Comparison of ENCODE assay signal across 8 cellular contexts in genomic region chr11:93225642-93226041, GRCh38. TPM values are rescaled to one million over a fixed set of nuclear protein-coding genes. Genes with fewer than 3 reads are reported as not detected.
DNase-seq lines count a peak whose midpoint lies in the region; ATAC-seq, FAIRE-seq and TF ChIP-seq lines count a peak whose summit lies in the region.

No MANE protein-coding gene starts in this region.

- ATAC-seq in GM19397 (IDR thresholded peaks at IDR 0.05; ENCODE audit: unreplicated experiment) = no peak
- no peak for ATAC-seq in stimulated activated effector memory CD8-positive, alpha-beta T cell treated with anti-CD3 and anti-CD28 coated beads, Interleukin-12 subunit alpha, Interleukin-12 subunit beta, amount 100 ng/mL, for 72 hours
- no peak for ATAC-seq in HG03469 (IDR thresholded peaks at IDR 0.05; ENCODE audit: unreplicated experiment)

- H3K27ac ChIP-seq in HEK293 (ENCODE audit: extremely low read depth, low read depth, low read length) (no peak overlapping the region), PC-9 (no peak overlapping the region)

- H3K4me3 Mint-ChIP-seq in stimulated activated effector memory CD8-positive, alpha-beta T cell treated with anti-CD3 and anti-CD28 coated beads, Interleukin-12 subunit alpha, Interleukin-12 subunit beta, amount 100 ng/mL, for 72 hours = no peak overlapping the region

- H3K4me2 ChIP-seq in PC-9 = no peak overlapping the region

- intact Hi-C loops in PC-9 (cut with micrococcal nuclease; ENCODE audit: unreplicated experiment) = loop anchor here (5.0 kb wide), 1 partner anchor 283 kb away; no protein-coding TSS in a partner anchor

- no peaks in the 10 kb centered on the region for H3K36me3 Mint-ChIP-seq in stimulated activated effector memory CD8-positive, alpha-beta T cell treated with anti-CD3 and anti-CD28 coated beads, Interleukin-12 subunit alpha, Interleukin-12 subunit beta, amount 100 ng/mL, for 72 hours

- H3K27me3 ChIP-seq in PC-9 (ENCODE audit: insufficient read depth, low read depth) = no peaks in the 10 kb centered on the region

- CTCF ChIA-PET in HEK293 (lab: Yijun Ruan, JAX) (interaction anchor here (0.6 to 3.7 kb wide), 11 partner anchors 10 to 1452 kb away, joined by 3 to 19 read pairs (median 3); partner anchors contain the start of gene CEP295), PC-9 (lab: Charles Lee) (no interaction called here)

- no peaks in the 10 kb centered on the region for H3K4me1 Mint-ChIP-seq in stimulated activated effector memory CD8-positive, alpha-beta T cell treated with anti-CD3 and anti-CD28 coated beads, Interleukin-12 subunit alpha, Interleukin-12 subunit beta, amount 100 ng/mL, for 72 hours

- no peak overlapping the region for H2AFZ ChIP-seq in PC-9

- H3K9me3 Mint-ChIP-seq in stimulated activated effector memory CD8-positive, alpha-beta T cell treated with anti-CD3 and anti-CD28 coated beads, Interleukin-12 subunit alpha, Interleukin-12 subunit beta, amount 100 ng/mL, for 72 hours = no peaks in the 10 kb centered on the region

- H3K27ac Mint-ChIP-seq in stimulated activated effector memory CD8-positive, alpha-beta T cell treated with anti-CD3 and anti-CD28 coated beads, Interleukin-12 subunit alpha, Interleukin-12 subunit beta, amount 100 ng/mL, for 72 hours = no peak overlapping the region

- H3K36me3 ChIP-seq in HEK293 (ENCODE audit: control insufficient read depth in 2 of 2, insufficient read depth in 1 of 2, low read length in 2 of 2) (no peaks in the 10 kb centered on the region), PC-9 (ENCODE audit: low read depth) (no peaks in the 10 kb centered on the region)

- H3K4me1 ChIP-seq in HEK293 (ENCODE audit: control insufficient read depth, insufficient read depth, low read length) (no peaks in the 10 kb centered on the region), PC-9 (replicated peaks; ENCODE audit: insufficient read depth) (no peaks in the 10 kb centered on the region)

- DNase-seq in AG10803 (ENCODE audit: low read depth) = peak; percentile 23
- no peak for DNase-seq in PC-9
- DNase-seq in glomerular visceral epithelial cell (ENCODE audit: extremely low spot score) = peak; percentile 5
- no peak for DNase-seq in stimulated activated effector memory CD8-positive, alpha-beta T cell treated with anti-CD3 and anti-CD28 coated beads, Interleukin-12 subunit alpha, Interleukin-12 subunit beta, amount 100 ng/mL, for 72 hours (ENCODE audit: low spot score in 2 of 2)
- no peak for DNase-seq in RCC 7860 (ENCODE audit: low spot score)

- H3K4me3 ChIP-seq in AG10803 (ENCODE audit: low read length) (no peak overlapping the region), HEK293 (ENCODE audit: low read depth, low read length) (no peak overlapping the region), PC-9 (no peak overlapping the region)

- H3K9me3 ChIP-seq in HEK293 (ENCODE audit: control insufficient read depth, insufficient read depth, low read depth, low read length) (no peaks in the 10 kb centered on the region), PC-9 (ENCODE audit: insufficient read depth, low read depth) (no peaks in the 10 kb centered on the region)

- no peaks in the 10 kb centered on the region for H3K79me2 ChIP-seq in PC-9 (ENCODE audit: low read depth)

- H4K20me1 ChIP-seq in PC-9 (ENCODE audit: insufficient read depth) = no peaks in the 10 kb centered on the region

- H3K9me2 ChIP-seq in PC-9 (ENCODE audit: insufficient read depth) = no peaks in the 10 kb centered on the region

- POLR2A ChIA-PET in HEK293 (lab: Yijun Ruan, JAX) (no interaction called here), PC-9 (lab: Charles Lee; ENCODE audit: unreplicated experiment) (no interaction called here)

- no TSS peak for BruUV-seq in PC-9 (replicated peaks; lab: Mats Ljungman, UMichigan)

- TF ChIP-seq CTCF in AG10803 (conservative IDR thresholded peaks at IDR 0.05; ENCODE audit: low read length) (peak; percentile 43), HEK293 (tag by site-specific recombination; IDR thresholded peaks at IDR 0.05) (no peak), PC-9 (conservative IDR thresholded peaks at IDR 0.05) (peak; percentile 71)

- no peaks in the 10 kb centered on the region for H3F3A ChIP-seq in PC-9 (ENCODE audit: insufficient read depth, low read depth)

- no peak for FAIRE-seq in RCC 7860 (lab: Jason Lieb, UNC)

TF ChIP-seq in HEK293, 187 proteins besides CTCF, POLR2A, EP300 and RAD21:
- TF ChIP-seq ZNF654 (tag by site-specific recombination; IDR thresholded peaks at IDR 0.05; ENCODE audit: low read depth) (peak; percentile 60), ZNF16 (tag by site-specific recombination; IDR thresholded peaks at IDR 0.05; ENCODE audit: low read depth) (no peak), SCRT2 (tag by site-specific recombination; IDR thresholded peaks at IDR 0.05) (no peak), ZNF280C (tag by site-specific recombination; IDR thresholded peaks at IDR 0.05) (no peak), ZFHX2 (tag by site-specific recombination; conservative IDR thresholded peaks at IDR 0.05) (no peak), ZNF610 (tag by site-specific recombination; IDR thresholded peaks at IDR 0.05; ENCODE audit: borderline replicate concordance) (no peak), ZNF785 (tag by site-specific recombination; IDR thresholded peaks at IDR 0.05) (no peak)

RNA-seq across cellular contexts. Expression of gene SLC36A4, which starts 27.9 kb away (rescaled TPM):
- total RNA-seq in PC-9 (2021) = 17.7 and 18.2 TPM in 2 replicates

Comparison
In these comparisons a context has a peak if more than half of its experiments do, and no peak if none do; other contexts are left out.
1. DNase-seq: peak in AG10803 (single experiment) and glomerular visceral epithelial cell (single experiment); none in PC-9 (0 of 2), stimulated activated effector memory CD8-positive, alpha-beta T cell treated with anti-CD3 and anti-CD28 coated beads, Interleukin-12 subunit alpha, Interleukin-12 subunit beta, amount 100 ng/mL, for 72 hours (0 of 2) and RCC 7860 (single experiment).